3 cellular contexts compared by ENCODE assay signal in the genomic region with DNA sequence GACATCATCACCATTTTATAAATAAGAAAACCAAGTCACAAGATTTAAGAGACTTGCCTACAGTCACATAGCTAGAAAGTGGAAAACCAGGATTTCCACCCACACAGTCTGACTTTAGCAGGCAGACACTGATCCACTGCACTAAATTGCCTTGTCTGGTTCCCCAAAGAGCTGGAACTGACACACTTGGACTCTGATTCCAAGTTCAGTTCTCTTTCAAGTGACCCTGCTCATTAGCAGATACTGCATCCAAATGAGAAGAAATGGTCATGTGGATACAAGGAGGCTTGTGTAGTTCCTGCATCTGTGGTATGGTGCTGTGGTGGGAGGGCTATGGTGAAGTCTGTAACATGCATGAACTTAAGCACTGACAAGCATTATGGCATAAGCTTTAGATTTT.
TF ChIP-seq lines count a peak whose summit lies in the region.

No MANE protein-coding gene starts in this region.

TF ChIP-seq in IMR-90, 13 proteins besides CTCF, POLR2A, EP300 and RAD21:
- TF ChIP-seq CHD1 (IDR thresholded peaks at IDR 0.05; ENCODE audit: low read depth, low read length) = no peak
- no peak for TF ChIP-seq FOS (IDR thresholded peaks at IDR 0.05; ENCODE audit: low read depth, low read length)
- TF ChIP-seq CEBPB (IDR thresholded peaks at IDR 0.05; ENCODE audit: low read depth, low read length) = no peak
- TF ChIP-seq NFE2L2 (IDR thresholded peaks at IDR 0.05; ENCODE audit: low read depth, low read length) = no peak
- TF ChIP-seq MXI1 (IDR thresholded peaks at IDR 0.05; ENCODE audit: borderline replicate concordance, low read depth, low read length) = no peak

TF ChIP-seq in H1, 55 proteins besides CTCF, POLR2A, EP300 and RAD21:
- no peak for TF ChIP-seq SUZ12 (IDR thresholded peaks at IDR 0.05; ENCODE audit: low read length)
- TF ChIP-seq KDM1A (IDR thresholded peaks at IDR 0.05; ENCODE audit: borderline replicate concordance, low read length) = no peak
- no peak for TF ChIP-seq PHF8 (conservative IDR thresholded peaks at IDR 0.05; ENCODE audit: low read depth, low read length)
- no peak for TF ChIP-seq TEAD4 (IDR thresholded peaks at IDR 0.05; ENCODE audit: low read depth, low read length)
- TF ChIP-seq SIRT6 (IDR thresholded peaks at IDR 0.05; ENCODE audit: low read length) = no peak
- TF ChIP-seq, protein P1, sequence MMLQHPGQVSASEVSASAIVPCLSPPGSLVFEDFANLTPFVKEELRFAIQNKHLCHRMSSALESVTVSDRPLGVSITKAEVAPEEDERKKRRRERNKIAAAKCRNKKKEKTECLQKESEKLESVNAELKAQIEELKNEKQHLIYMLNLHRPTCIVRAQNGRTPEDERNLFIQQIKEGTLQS (IDR thresholded peaks at IDR 0.05; ENCODE audit: insufficient read depth, low read depth, low read length) = no peak
- TF ChIP-seq POLR2AphosphoS5 (IDR thresholded peaks at IDR 0.05; ENCODE audit: low read depth, low read length) = no peak
- TF ChIP-seq JUN (IDR thresholded peaks at IDR 0.05; ENCODE audit: low read depth, low read length) = no peak

TF ChIP-seq in GM12891, 5 proteins besides CTCF, POLR2A, EP300 and RAD21:
- no peak for TF ChIP-seq TAF1 (IDR thresholded peaks at IDR 0.05; ENCODE audit: low read depth, low read length)
- no peak for TF ChIP-seq SPI1 (IDR thresholded peaks at IDR 0.05; ENCODE audit: low read depth, low read length)
- TF ChIP-seq POU2F2 (IDR thresholded peaks at IDR 0.05; ENCODE audit: low read depth, low read length) = no peak
- no peak for TF ChIP-seq PAX5 (IDR thresholded peaks at IDR 0.05; ENCODE audit: insufficient read depth, low read length, severe bottlenecking)
- TF ChIP-seq POLR2AphosphoS5 (IDR thresholded peaks at IDR 0.05; ENCODE audit: low read depth, low read length) = no peak
